Comparison of ENCODE assay signal across 8 cellular contexts in genomic region chr11:117072517-117073218, GRCh38. TPM values are rescaled to one million over a fixed set of nuclear protein-coding genes. Genes with fewer than 3 reads are reported as not detected.
DNase-seq lines count a peak whose midpoint lies in the region; ATAC-seq lines count a peak whose summit lies in the region.

No MANE protein-coding gene starts in this region.

- no peak overlapping the region for H3K4ac ChIP-seq in neuronal stem cell (ENCODE audit: low read length)

- no peak overlapping the region for H3K18ac ChIP-seq in neuronal stem cell (ENCODE audit: low read length)

- no peak overlapping the region for H3K9ac ChIP-seq in neuronal stem cell (ENCODE audit: low read depth, low read length, poor library complexity)

- H3K14ac ChIP-seq in neuronal stem cell (ENCODE audit: low read length) = no peak overlapping the region

- WGBS in neuronal stem cell (ENCODE audit: extremely low coverage in 2 of 2, insufficient read length in 2 of 2, insufficient replicate concordance in 1 of 2), 2 donors = no CpG with 5 or more reads among the region's 3 CpGs

- H3K4me2 ChIP-seq in neuronal stem cell (ENCODE audit: insufficient read depth, low read length, poor library complexity, severe bottlenecking) = no peak overlapping the region

- DNase-seq in AG08396 (ENCODE audit: low spot score) (peak; percentile 65), HCEC 1CT (peak; percentile 91), SW480 (ENCODE audit: low spot score) (peak; percentile 97), fibroblast of the conjunctiva (ENCODE audit: low read depth) (peak; percentile 78), neuronal stem cell (ENCODE audit: low spot score) (no peak)

- ATAC-seq in GM19324 (IDR thresholded peaks at IDR 0.05; ENCODE audit: low FRiP score, unreplicated experiment) (no peak), GM18867 (IDR thresholded peaks at IDR 0.05; ENCODE audit: unreplicated experiment) (no peak)

- H3K4me3 ChIP-seq in skin epidermis (no peak overlapping the region), neuronal stem cell (ENCODE audit: low read length in 2 of 2) (no peak overlapping the region)

- H3K79me1 ChIP-seq in neuronal stem cell (ENCODE audit: low read depth, low read length) = no peaks in the 10 kb centered on the region

- no peak overlapping the region for H2BK15ac ChIP-seq in neuronal stem cell (ENCODE audit: low read length)

- no peak overlapping the region for H4K8ac ChIP-seq in neuronal stem cell (ENCODE audit: low read depth, low read length)

- H2BK120ac ChIP-seq in neuronal stem cell (ENCODE audit: low read depth, low read length) = no peak overlapping the region

- no peaks in the 10 kb centered on the region for H3K27me3 ChIP-seq in neuronal stem cell (ENCODE audit: control insufficient read depth in 3 of 3, insufficient read depth in 3 of 3, low read depth in 1 of 3, low read length in 3 of 3)

- H3K4me1 ChIP-seq in neuronal stem cell (ENCODE audit: control insufficient read depth in 2 of 2, insufficient read depth in 1 of 2, low read depth in 1 of 2, low read length in 2 of 2) = peaks cover 5 to 12% of the 10 kb centered on the region in 2 donors

- H2BK5ac ChIP-seq in neuronal stem cell (ENCODE audit: low read length) = no peak overlapping the region

- no peak overlapping the region for H2AFZ ChIP-seq in neuronal stem cell (ENCODE audit: low read length)

- H3K23ac ChIP-seq in neuronal stem cell (ENCODE audit: low read depth, low read length, poor library complexity) = no peak overlapping the region

- no peak overlapping the region for H2AK5ac ChIP-seq in neuronal stem cell (ENCODE audit: low read depth, low read length)

- H3K27ac ChIP-seq in skin epidermis = peak overlapping the region in 14 of 21 experiments; percentile 8 to 56 (median 26)
- H3K27ac ChIP-seq in neuronal stem cell (replicated peaks; ENCODE audit: low read length) = no peak overlapping the region

- no peak overlapping the region for H2BK12ac ChIP-seq in neuronal stem cell (ENCODE audit: low read length)

- H3K36me3 ChIP-seq in neuronal stem cell (replicated peaks in 1 of 2; ENCODE audit: control insufficient read depth in 2 of 2, insufficient read depth in 2 of 2, low read length in 2 of 2) = no peaks in the 10 kb centered on the region

- H4K91ac ChIP-seq in neuronal stem cell (ENCODE audit: low read depth, low read length, poor library complexity) = no peak overlapping the region

- no peaks in the 10 kb centered on the region for H3K9me3 ChIP-seq in neuronal stem cell (replicated peaks in 1 of 2; ENCODE audit: control insufficient read depth in 2 of 2, insufficient read depth in 1 of 2, low read depth in 1 of 2, low read length in 2 of 2)

RNA-seq across cellular contexts. Expression of gene SIK3, which starts 25.6 kb away (rescaled TPM):
- 12.3 TPM for polyA plus RNA-seq in neuronal stem cell (2013, experiment 1 of 2)
- polyA plus RNA-seq in neuronal stem cell (2013, experiment 2 of 2) = 13.3 TPM
